ENCODE assay signal across 1 cellular context in the genomic region with DNA sequence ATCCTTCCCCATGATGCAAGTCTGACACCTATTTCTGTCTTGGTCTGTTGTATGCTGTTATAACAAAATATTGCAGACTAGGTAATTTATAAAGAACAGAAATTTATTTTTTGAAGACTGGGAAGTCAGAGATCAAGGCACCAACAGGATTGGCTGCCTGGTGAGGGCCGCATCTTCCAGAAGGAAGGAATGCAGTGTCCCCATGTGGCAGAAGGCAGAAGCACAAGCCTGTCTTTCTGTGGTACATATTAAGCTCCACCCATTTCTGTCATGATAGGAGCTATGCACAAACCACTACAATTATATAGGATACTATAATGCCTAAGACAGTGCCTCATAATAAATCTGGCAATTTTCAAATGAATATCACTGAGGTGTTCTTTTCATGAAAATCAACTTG.
TF ChIP-seq lines count a peak whose summit lies in the region.

No MANE protein-coding gene starts in this region.

TF ChIP-seq in GM12878, 131 proteins besides CTCF, POLR2A, EP300 and RAD21 (continued from another document):
- TF ChIP-seq RELB (IDR thresholded peaks at IDR 0.05; ENCODE audit: low read depth) (no peak), MYB (IDR thresholded peaks at IDR 0.05; ENCODE audit: borderline replicate concordance, low read depth, low read length) (no peak), RCOR1 (conservative IDR thresholded peaks at IDR 0.05; ENCODE audit: low read depth, low read length) (no peak), ZZZ3 (IDR thresholded peaks at IDR 0.05; ENCODE audit: control insufficient read depth, insufficient read length, low read depth) (no peak), EZH2 (IDR thresholded peaks at IDR 0.05; ENCODE audit: borderline replicate concordance, control insufficient read depth, low read depth, low read length) (no peak), MTA3 (IDR thresholded peaks at IDR 0.05; ENCODE audit: borderline replicate concordance, low read length) (no peak), HDGF (IDR thresholded peaks at IDR 0.05) (no peak), ZNF217 (IDR thresholded peaks at IDR 0.05) (no peak), RAD51 (IDR thresholded peaks at IDR 0.05) (no peak), E2F4 (IDR thresholded peaks at IDR 0.05; ENCODE audit: low read depth, low read length) (no peak), TBL1XR1 (IDR thresholded peaks at IDR 0.05; ENCODE audit: low read depth, low read length) (no peak)
- TF ChIP-seq, protein P1, sequence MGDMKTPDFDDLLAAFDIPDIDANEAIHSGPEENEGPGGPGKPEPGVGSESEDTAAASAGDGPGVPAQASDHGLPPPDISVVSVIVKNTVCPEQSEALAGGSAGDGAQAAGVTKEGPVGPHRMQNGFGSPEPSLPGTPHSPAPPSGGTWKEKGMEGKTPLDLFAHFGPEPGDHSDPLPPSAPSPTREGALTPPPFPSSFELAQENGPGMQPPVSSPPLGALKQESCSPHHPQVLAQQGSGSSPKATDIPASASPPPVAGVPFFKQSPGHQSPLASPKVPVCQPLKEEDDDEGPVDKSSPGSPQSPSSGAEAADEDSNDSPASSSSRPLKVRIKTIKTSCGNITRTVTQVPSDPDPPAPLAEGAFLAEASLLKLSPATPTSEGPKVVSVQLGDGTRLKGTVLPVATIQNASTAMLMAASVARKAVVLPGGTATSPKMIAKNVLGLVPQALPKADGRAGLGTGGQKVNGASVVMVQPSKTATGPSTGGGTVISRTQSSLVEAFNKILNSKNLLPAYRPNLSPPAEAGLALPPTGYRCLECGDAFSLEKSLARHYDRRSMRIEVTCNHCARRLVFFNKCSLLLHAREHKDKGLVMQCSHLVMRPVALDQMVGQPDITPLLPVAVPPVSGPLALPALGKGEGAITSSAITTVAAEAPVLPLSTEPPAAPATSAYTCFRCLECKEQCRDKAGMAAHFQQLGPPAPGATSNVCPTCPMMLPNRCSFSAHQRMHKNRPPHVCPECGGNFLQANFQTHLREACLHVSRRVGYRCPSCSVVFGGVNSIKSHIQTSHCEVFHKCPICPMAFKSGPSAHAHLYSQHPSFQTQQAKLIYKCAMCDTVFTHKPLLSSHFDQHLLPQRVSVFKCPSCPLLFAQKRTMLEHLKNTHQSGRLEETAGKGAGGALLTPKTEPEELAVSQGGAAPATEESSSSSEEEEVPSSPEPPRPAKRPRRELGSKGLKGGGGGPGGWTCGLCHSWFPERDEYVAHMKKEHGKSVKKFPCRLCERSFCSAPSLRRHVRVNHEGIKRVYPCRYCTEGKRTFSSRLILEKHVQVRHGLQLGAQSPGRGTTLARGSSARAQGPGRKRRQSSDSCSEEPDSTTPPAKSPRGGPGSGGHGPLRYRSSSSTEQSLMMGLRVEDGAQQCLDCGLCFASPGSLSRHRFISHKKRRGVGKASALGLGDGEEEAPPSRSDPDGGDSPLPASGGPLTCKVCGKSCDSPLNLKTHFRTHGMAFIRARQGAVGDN (IDR thresholded peaks at IDR 0.05) = no peak
